ENCODE assay signal across 8 cellular contexts in genomic region chr2:233422050-233422639, GRCh38.
A peak's percentile ranks its signal among the peaks of the same experiment; 100 is the strongest.
DNase-seq lines count a peak whose midpoint lies in the region; ATAC-seq, FAIRE-seq and TF ChIP-seq lines count a peak whose summit lies in the region.

No MANE protein-coding gene starts in this region.

- H3K56ac ChIP-seq in mesendoderm (ENCODE audit: low read length): no peak overlapping the region

- no peak overlapping the region for H4K5ac ChIP-seq in mesendoderm (ENCODE audit: low read length)

- no peak overlapping the region for H2BK5ac ChIP-seq in mesendoderm (ENCODE audit: low read length)

- no peak overlapping the region for H2BK120ac ChIP-seq in mesendoderm (ENCODE audit: low read depth, low read length)

- no peak overlapping the region for H3K4ac ChIP-seq in mesendoderm (ENCODE audit: low read depth, low read length)

- TF ChIP-seq CTCF in progenitor cell of endocrine pancreas (IDR thresholded peaks at IDR 0.05; ENCODE audit: unreplicated experiment): no peak
- TF ChIP-seq CTCF in D721Med (IDR thresholded peaks at IDR 0.05; ENCODE audit: insufficient read depth, missing control alignments): no peak

- FAIRE-seq in D721Med (lab: Jason Lieb, UNC): no peak

- no peak overlapping the region for H3K27ac ChIP-seq in mesendoderm (ENCODE audit: low read depth, low read length)

- H2BK15ac ChIP-seq in mesendoderm (replicated peaks; ENCODE audit: low read depth): no peak overlapping the region

- H3K4me1 ChIP-seq in mesendoderm (ENCODE audit: control insufficient read depth, low read depth, low read length): peaks cover 7% of the 10 kb centered on the region

- peak; percentile 15 for TF ChIP-seq POLR2A in GM18526 (IDR thresholded peaks at IDR 0.05; ENCODE audit: extremely low read depth, insufficient read length)

- peaks cover 5% of the 10 kb centered on the region for H3K36me3 Mint-ChIP-seq in progenitor cell of endocrine pancreas (ENCODE audit: insufficient read depth)

- no peak overlapping the region for H3K9ac ChIP-seq in mesendoderm (ENCODE audit: low read length)

- no peak overlapping the region for H3K4me3 ChIP-seq in mesendoderm (ENCODE audit: low read length)

- DNase-seq in NCI-H460 (ENCODE audit: extremely low read depth, low read depth) (peak; percentile 59), activated gamma-delta T cell treated with Interleukin-2 at 50 U/mL for 16 hours (peak; percentile 68), progenitor cell of endocrine pancreas (ENCODE audit: low spot score, unreplicated experiment) (no peak), D721Med (ENCODE audit: insufficient read length, low spot score) (no peak), mesendoderm (no peak)

- no peak overlapping the region for H3K4me3 Mint-ChIP-seq in progenitor cell of endocrine pancreas (ENCODE audit: low read depth)

- peak overlapping the region; percentile 53 for H3K27ac Mint-ChIP-seq in progenitor cell of endocrine pancreas

- peaks cover 7% of the 10 kb centered on the region for H3K79me1 ChIP-seq in mesendoderm (ENCODE audit: low read length)

- H2AK5ac ChIP-seq in mesendoderm (ENCODE audit: low read length): no peak overlapping the region

- peak; percentile 54 for ATAC-seq in HG02642 (IDR thresholded peaks at IDR 0.05; ENCODE audit: poor library complexity, unreplicated experiment)
- no peak for ATAC-seq in HG02571 (IDR thresholded peaks at IDR 0.05; ENCODE audit: unreplicated experiment)

- no peak overlapping the region for H3K18ac ChIP-seq in mesendoderm (ENCODE audit: low read length)

- no peaks in the 10 kb centered on the region for H3K27me3 Mint-ChIP-seq in progenitor cell of endocrine pancreas

- no peak overlapping the region for H3K23ac ChIP-seq in mesendoderm (ENCODE audit: low read length)

- H3K36me3 ChIP-seq in mesendoderm (ENCODE audit: control insufficient read depth, insufficient read depth, low read length): no peaks in the 10 kb centered on the region

- H3K27me3 ChIP-seq in mesendoderm (ENCODE audit: insufficient read depth, low read length, poor library complexity): no peaks in the 10 kb centered on the region

- H3K9me3 Mint-ChIP-seq in progenitor cell of endocrine pancreas (ENCODE audit: low read depth): no peaks in the 10 kb centered on the region

- H3K4me2 ChIP-seq in mesendoderm (ENCODE audit: low read length): no peak overlapping the region

- H3K79me2 ChIP-seq in mesendoderm (ENCODE audit: control insufficient read depth, insufficient read depth, low read length): no peaks in the 10 kb centered on the region

- WGBS in mesendoderm (ENCODE audit: extremely low coverage, insufficient coverage, low lambda C conversion rate): no CpG with 5 or more reads among the region's 13 CpGs

- no peak overlapping the region for H4K8ac ChIP-seq in mesendoderm (ENCODE audit: low read depth, low read length)

- peaks cover 17% of the 10 kb centered on the region for H3K4me1 Mint-ChIP-seq in progenitor cell of endocrine pancreas (ENCODE audit: low read depth)

Comparison
In these comparisons a context has a peak if more than half of its experiments do, and no peak if none do; other contexts are left out.
1. DNase-seq: peak in NCI-H460 (single experiment) and activated gamma-delta T cell treated with Interleukin-2 at 50 U/mL for 16 hours (single experiment); none in progenitor cell of endocrine pancreas (single experiment), D721Med (single experiment) and mesendoderm (single experiment).